11 cellular contexts compared by ENCODE assay signal in genomic region chr5:78587775-78588291, GRCh38.
DNase-seq lines count a peak whose midpoint lies in the region; ATAC-seq and TF ChIP-seq lines count a peak whose summit lies in the region.
"Had no signal": no experiment of that assay in that cellular context is flagged by ENCODE, and none has a peak within 500 bp of the region (broad histone marks: within the 10 kb centered on the region; RNA-seq: fewer than 3 reads in every experiment).

No MANE protein-coding gene starts in this region.

- 92 to 93% methylated on average over 2 to 3 of the region's 3 CpGs for WGBS in endodermal cell (ENCODE audit: insufficient coverage in 1 of 2, insufficient read length in 1 of 2), 2 experiments

- H3K4me3 ChIP-seq in NB4 (ENCODE audit: low read depth, low read length) (no peak overlapping the region), endodermal cell (ENCODE audit: low read length) (peak overlapping the region; percentile 20), muscle layer of duodenum (ENCODE audit: low read depth in 1 of 2, low read length in 2 of 2) (no peak overlapping the region)

- H3K27me3 Mint-ChIP-seq in endodermal cell (ENCODE audit: insufficient read depth), result no peaks in the 10 kb centered on the region

- no peak overlapping the region for H3K27ac Mint-ChIP-seq in endodermal cell

- H3K4me1 ChIP-seq in endodermal cell (ENCODE audit: control insufficient read depth, insufficient read depth, low read length) (no peaks in the 10 kb centered on the region), muscle layer of duodenum (ENCODE audit: control insufficient read depth in 1 of 2, insufficient read depth in 2 of 2, low read length in 2 of 2) (peaks cover 17 to 29% of the 10 kb centered on the region in 2 donors)

- H3K4me1 Mint-ChIP-seq in endodermal cell, result peaks cover 13% of the 10 kb centered on the region

- H3K4me3 Mint-ChIP-seq in endodermal cell, result no peak overlapping the region

- H3K27ac ChIP-seq in endodermal cell (ENCODE audit: low read depth, low read length), result no peak overlapping the region
- H3K27ac ChIP-seq in muscle layer of duodenum (ENCODE audit: low read length), result peak overlapping the region; percentile 54

- DNase-seq in AML-193 (lab: John Stamatoyannopoulos, UW), result peak; percentile 67 to 71
- DNase-seq in NB4 (ENCODE audit: low read depth), result peak; percentile 79
- DNase-seq in endodermal cell, result no peak
- no peak for DNase-seq in occipital lobe (lab: John Stamatoyannopoulos, UW)
- DNase-seq in NCI-H510A (lab: John Stamatoyannopoulos, UW), result no peak
- DNase-seq: activated CD4-positive, alpha-beta T cell treated with anti-CD3 and anti-CD28 coated beads for 4 hours; stimulated activated CD4-positive, alpha-beta T cell treated with anti-CD3 and anti-CD28 coated beads, Interleukin-15, amount 100 ng/mL, for 24 hours; stimulated activated naive CD4-positive, alpha-beta T cell treated with Interleukin-2 at 50 U/mL for 16 hours had no signal

- peaks cover 44% of the 10 kb centered on the region for H3K9me3 Mint-ChIP-seq in endodermal cell

- no peak overlapping the region for H3K9ac ChIP-seq in endodermal cell (ENCODE audit: extremely low read depth, low read length, poor library complexity, severe bottlenecking)

- no peak for TF ChIP-seq POLR2A in NB4 (IDR thresholded peaks at IDR 0.05; ENCODE audit: extremely low read depth, insufficient read length)

- H3K27me3 ChIP-seq in endodermal cell (ENCODE audit: control insufficient read depth, insufficient read depth, low read length, poor library complexity, severe bottlenecking) (no peaks in the 10 kb centered on the region), muscle layer of duodenum (ENCODE audit: low read depth, low read length) (no peaks in the 10 kb centered on the region)

- TF ChIP-seq CTCF in NB4 (IDR thresholded peaks at IDR 0.05; ENCODE audit: low read depth, low read length), result no peak
- no peak for TF ChIP-seq CTCF in endodermal cell (conservative IDR thresholded peaks at IDR 0.05)

- H3K9me3 ChIP-seq in endodermal cell (ENCODE audit: control insufficient read depth, low read length) (peaks cover 41% of the 10 kb centered on the region), muscle layer of duodenum (ENCODE audit: control insufficient read depth in 1 of 2, low read length in 2 of 2) (no peaks in the 10 kb centered on the region)

- H3K36me3 Mint-ChIP-seq in endodermal cell (ENCODE audit: low read depth), result peaks cover 79% of the 10 kb centered on the region

- H3K36me3 ChIP-seq in endodermal cell (ENCODE audit: control insufficient read depth, insufficient read depth, low read length) (peaks cover 72% of the 10 kb centered on the region), muscle layer of duodenum (ENCODE audit: control insufficient read depth in 1 of 2, insufficient read depth in 2 of 2, low read length in 2 of 2) (no peaks in the 10 kb centered on the region)

- ATAC-seq in HG02798 (IDR thresholded peaks at IDR 0.05; ENCODE audit: poor library complexity, unreplicated experiment) (no peak), GM18873 (IDR thresholded peaks at IDR 0.05; ENCODE audit: low FRiP score, unreplicated experiment) (no peak)

Comparison
In these comparisons a context has a peak if more than half of its experiments do, and no peak if none do; other contexts are left out.
1. DNase-seq: peak in AML-193 (2 of 2) and NB4 (single experiment); none in endodermal cell (single experiment), occipital lobe (single experiment) and NCI-H510A (single experiment).